10 cellular contexts compared by ENCODE assay signal in genomic region chr7:22703107-22703855, GRCh38. TPM values are rescaled to one million over a fixed set of nuclear protein-coding genes. Genes with fewer than 3 reads are reported as not detected.
A peak's percentile ranks its signal among the peaks of the same experiment; 100 is the strongest.
DNase-seq lines count a peak whose midpoint lies in the region; ATAC-seq and TF ChIP-seq lines count a peak whose summit lies in the region.
"Not testable (repeated sequence)": the region's sequence is repeated elsewhere in the genome, so short reads cannot be mapped to it uniquely, and the experiment has no call there.
"Had no signal": no experiment of that assay in that cellular context is flagged by ENCODE, and none has a peak within 500 bp of the region (broad histone marks: within the 10 kb centered on the region; RNA-seq: fewer than 3 reads in every experiment).

No MANE protein-coding gene starts in this region.

- peak overlapping the region; percentile 80 for H3K27ac ChIP-seq in HUES48 (ENCODE audit: low read depth, low read length)
- H3K27ac ChIP-seq in endodermal cell (ENCODE audit: low read depth, low read length): not testable (repeated sequence)

- peaks cover 11% of the 10 kb centered on the region for H3K4me1 ChIP-seq in HUES48 (ENCODE audit: control insufficient read depth, insufficient read depth, low read length)
- not testable (repeated sequence) for H3K4me1 ChIP-seq in endodermal cell (ENCODE audit: control insufficient read depth, insufficient read depth, low read length)

- H3K9me3 ChIP-seq in HUES48 (ENCODE audit: control insufficient read depth, insufficient read depth, low read length); endodermal cell (ENCODE audit: control insufficient read depth, low read length): not testable (repeated sequence)

- H3K4me1 Mint-ChIP-seq in activated B cell treated with CpG ODN at 0.5 μM for 24 hours (peaks cover 50% of the 10 kb centered on the region), endodermal cell (peaks cover 29% of the 10 kb centered on the region), nephron progenitor cell (peaks cover 12% of the 10 kb centered on the region)

- ATAC-seq in activated B cell treated with CpG ODN at 0.5 μM for 24 hours (ENCODE audit: low read depth): not testable (repeated sequence)

- POLR2A ChIA-PET in activated B cell treated with CpG ODN at 0.5 μM for 24 hours (lab: Charles Lee): interaction anchor here (0.8 to 1.4 kb wide), 3 partner anchors 10 to 42 kb away, joined by 3 to 6 read pairs (median 4); no protein-coding TSS in a partner anchor

- H3K36me3 ChIP-seq in HUES48 (ENCODE audit: control insufficient read depth, insufficient read depth, low read length): not testable (repeated sequence)
- peaks cover 26% of the 10 kb centered on the region for H3K36me3 ChIP-seq in endodermal cell (ENCODE audit: control insufficient read depth, insufficient read depth, low read length)

- H3K27me3 Mint-ChIP-seq in activated B cell treated with CpG ODN at 0.5 μM for 24 hours; endodermal cell (ENCODE audit: insufficient read depth); nephron progenitor cell (ENCODE audit: low read depth, poor library complexity): not testable (repeated sequence)

- DNase-seq in EL (peak; percentile 18), NCI-H226 (peak; percentile 53), endodermal cell (peak; percentile 93), iPS-NIHi11 (ENCODE audit: low spot score) (peak; percentile 63)
- not testable (repeated sequence) for DNase-seq in activated B cell treated with CpG ODN at 0.5 μM for 24 hours, nephron progenitor cell

- TF ChIP-seq CTCF in activated B cell treated with CpG ODN at 0.5 μM for 24 hours (IDR thresholded peaks at IDR 0.05); endodermal cell (conservative IDR thresholded peaks at IDR 0.05); nephron progenitor cell (IDR thresholded peaks at IDR 0.05): not testable (repeated sequence)

- not testable (repeated sequence) for H3K4me3 Mint-ChIP-seq in activated B cell treated with CpG ODN at 0.5 μM for 24 hours, endodermal cell, nephron progenitor cell

- peak overlapping the region; percentile 30; the same call in 1 of the 2 replicates for H3K4me3 ChIP-seq in HUES48 (ENCODE audit: low read depth, low read length)
- H3K4me3 ChIP-seq in endodermal cell (ENCODE audit: low read length): peak overlapping the region; percentile 92

- H3K27ac Mint-ChIP-seq in activated B cell treated with CpG ODN at 0.5 μM for 24 hours: peak overlapping the region; percentile 84
- H3K27ac Mint-ChIP-seq in endodermal cell: not testable (repeated sequence)
- H3K27ac Mint-ChIP-seq in nephron progenitor cell: peak overlapping the region; percentile 55

- not testable (repeated sequence) for H3K36me3 Mint-ChIP-seq in activated B cell treated with CpG ODN at 0.5 μM for 24 hours (ENCODE audit: low read depth); nephron progenitor cell (ENCODE audit: low read depth)
- H3K36me3 Mint-ChIP-seq in endodermal cell (ENCODE audit: low read depth): peaks cover 37% of the 10 kb centered on the region

- WGBS in endodermal cell (ENCODE audit: insufficient coverage in 1 of 2, insufficient read length in 1 of 2), 2 experiments: 11 to 27% methylated on average over 2 to 7 of the region's 10 CpGs

- not testable (repeated sequence) for H3K9ac ChIP-seq in HUES48 (ENCODE audit: low read depth, low read length)
- peak overlapping the region; percentile 98 for H3K9ac ChIP-seq in endodermal cell (ENCODE audit: extremely low read depth, low read length, poor library complexity, severe bottlenecking)

- intact Hi-C loops in activated B cell treated with CpG ODN at 0.5 μM for 24 hours (cut with micrococcal nuclease): not testable (repeated sequence)

- not testable (repeated sequence) for H3K27me3 ChIP-seq in HUES48 (ENCODE audit: control insufficient read depth, insufficient read depth, low read length); endodermal cell (ENCODE audit: control insufficient read depth, insufficient read depth, low read length, poor library complexity, severe bottlenecking)

- H3K9me3 Mint-ChIP-seq in activated B cell treated with CpG ODN at 0.5 μM for 24 hours, endodermal cell, nephron progenitor cell: not testable (repeated sequence)

- CTCF ChIA-PET in activated B cell treated with CpG ODN at 0.5 μM for 24 hours (lab: Charles Lee): not testable (repeated sequence)

RNA-seq across cellular contexts. Expression of gene IL6, which starts 23.7 kb away (rescaled TPM):
- total RNA-seq in activated B cell treated with CpG ODN at 0.5 μM for 24 hours (64.4 and 72.3 TPM in 2 replicates), endodermal cell (under 1 TPM; 0.64 to 0.88 TPM)
- polyA plus RNA-seq in endodermal cell (2013, experiment 1 of 2): not detected
- polyA plus RNA-seq in endodermal cell (2013, experiment 2 of 2): not detected
- total RNA-seq: A673; CD4-positive, alpha-beta memory T cell; OCI-LY7 had no signal
- polyA plus RNA-seq: CD4-positive, alpha-beta memory T cell had no signal

Comparison
In these comparisons a context has a peak if more than half of its experiments do, and no peak if none do; other contexts are left out.
1. RNA of gene IL6, which starts 23.7 kb away (total RNA-seq): 64.4 to 72.3 TPM in activated B cell treated with CpG ODN at 0.5 μM for 24 hours; 0.64 to 0.88 TPM in endodermal cell; every median in the first group is over 10 times any median in the second.